ENCODE assay signal across 9 cellular contexts in genomic region chr5:170059221-170059620, GRCh38. TPM values are rescaled to one million over a fixed set of nuclear protein-coding genes. Genes with fewer than 3 reads are reported as not detected.
"Had no signal": no experiment of that assay in that cellular context is flagged by ENCODE, and none has a peak within 500 bp of the region (broad histone marks: within the 10 kb centered on the region; RNA-seq: fewer than 3 reads in every experiment).

No MANE protein-coding gene starts in this region.

- H3K9me3 Mint-ChIP-seq: IgD-negative memory B cell had no signal

- H3K4me3 Mint-ChIP-seq: IgD-negative memory B cell had no signal

- H3K27me3 Mint-ChIP-seq: IgD-negative memory B cell had no signal

- ATAC-seq: K562 had no signal

- DNase-seq: IMR-90, KBM-7, KG1 had no signal

- H3K4me3 ChIP-seq: K562 had no signal

- FAIRE-seq: HTR-8/SVneo, K562 had no signal

- H3K27ac ChIP-seq: HL-60 had no signal

- H3K4me1 Mint-ChIP-seq: IgD-negative memory B cell had no signal

RNA-seq across cellular contexts. Expression of gene FOXI1, which starts 46.5 kb away (rescaled TPM):
- total RNA-seq: HT-29, HT1080, IMR-90, K562 had no signal
- polyA plus RNA-seq: IgD-negative memory B cell, IMR-90, K562 had no signal
